11 cellular contexts compared by ENCODE assay signal in the genomic region with DNA sequence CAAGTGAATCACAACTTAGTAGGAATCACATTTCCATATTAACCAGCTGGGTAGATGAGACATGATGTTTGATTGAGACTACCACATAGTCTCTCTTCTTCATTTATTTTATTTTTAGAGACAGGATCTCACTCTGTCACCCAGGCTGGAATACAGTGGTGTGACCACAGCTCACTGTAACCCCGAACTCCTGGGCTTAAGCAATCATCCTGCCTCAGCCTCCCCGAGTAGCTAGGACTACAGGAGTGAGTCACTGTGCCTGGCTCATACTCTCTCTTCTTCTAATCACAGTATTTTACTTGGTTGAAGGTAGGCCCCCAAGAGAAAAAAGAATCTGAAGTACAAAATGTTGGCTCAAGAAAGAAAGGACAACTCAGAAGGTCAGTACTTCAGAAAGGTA.
A peak's percentile ranks its signal among the peaks of the same experiment; 100 is the strongest.
DNase-seq lines count a peak whose midpoint lies in the region; ATAC-seq and TF ChIP-seq lines count a peak whose summit lies in the region.
"Had no signal": no experiment of that assay in that cellular context is flagged by ENCODE, and none has a peak within 500 bp of the region (broad histone marks: within the 10 kb centered on the region; RNA-seq: fewer than 3 reads in every experiment).

No MANE protein-coding gene starts in this region.

- H3K4me3 ChIP-seq in AG09309 (ENCODE audit: control insufficient read depth, low read depth, low read length) (no peak overlapping the region), thyroid gland (replicated peaks in 1 of 3) (no peak overlapping the region)

- DNase-seq in AG09309 (ENCODE audit: low read depth) (peak; percentile 32), ELR (ENCODE audit: low read depth) (peak; percentile 69), memory B cell (ENCODE audit: low spot score in 2 of 2) (no peak), left ventricle myocardium superior (no peak), thyroid gland (no peak), NCI-H524 (lab: John Stamatoyannopoulos, UW) (no peak)
- DNase-seq in activated T-cell treated with anti-CD3 and anti-CD28 coated beads, Interleukin-2, amount 50 U/mL, for 72 hours, result peak; percentile 18 to 26
- DNase-seq: NCI-H226 had no signal

- peaks cover 5 to 8% of the 10 kb centered on the region in 2 donors for H3K36me3 ChIP-seq in thyroid gland

- peak overlapping the region; percentile 32 for H3K27ac Mint-ChIP-seq in activated T-cell treated with anti-CD3 and anti-CD28 coated beads, Interleukin-2, amount 50 U/mL, for 72 hours
- peak overlapping the region; percentile 91 for H3K27ac Mint-ChIP-seq in memory B cell
- H3K27ac Mint-ChIP-seq: WTC11 had no signal

- no peaks in the 10 kb centered on the region for H3K27me3 ChIP-seq in thyroid gland

- no peaks in the 10 kb centered on the region for H3K4me1 ChIP-seq in thyroid gland

- peaks cover 63% of the 10 kb centered on the region for H3K4me1 Mint-ChIP-seq in activated T-cell treated with anti-CD3 and anti-CD28 coated beads, Interleukin-2, amount 50 U/mL, for 72 hours (ENCODE audit: low read depth)
- H3K4me1 Mint-ChIP-seq in memory B cell, result peaks cover 9% of the 10 kb centered on the region

- 84 to 88% methylated on average over 2 of the region's 2 CpGs for WGBS in thyroid gland, 2 donors

- H3K9me3 ChIP-seq in thyroid gland, result no peaks in the 10 kb centered on the region

- no peak for TF ChIP-seq CTCF in AG09309 (IDR thresholded peaks at IDR 0.05; ENCODE audit: control insufficient read depth, insufficient read depth, low read depth, low read length, missing control alignments)
- TF ChIP-seq CTCF in thyroid gland (IDR thresholded peaks at IDR 0.05), result no peak

- H3K9me3 Mint-ChIP-seq in activated T-cell treated with anti-CD3 and anti-CD28 coated beads, Interleukin-2, amount 50 U/mL, for 72 hours, result peaks cover 0 to 2% of the 10 kb centered on the region in 2 donors
- H3K9me3 Mint-ChIP-seq in memory B cell, result no peaks in the 10 kb centered on the region

- H3K4me3 Mint-ChIP-seq in activated T-cell treated with anti-CD3 and anti-CD28 coated beads, Interleukin-2, amount 50 U/mL, for 72 hours, result no peak overlapping the region
- H3K4me3 Mint-ChIP-seq in memory B cell, result no peak overlapping the region
- H3K4me3 Mint-ChIP-seq: WTC11 had no signal

- peak; percentile 55 to 57 for ATAC-seq in activated T-cell treated with anti-CD3 and anti-CD28 coated beads, Interleukin-2, amount 50 U/mL, for 72 hours (replicated peaks in 1 of 2)
- no peak for ATAC-seq in memory B cell (ENCODE audit: low read depth)
- no peak for ATAC-seq in left ventricle myocardium superior
- ATAC-seq in GM18907 (IDR thresholded peaks at IDR 0.05; ENCODE audit: unreplicated experiment), result no peak
- ATAC-seq: WTC11 had no signal

- H3K27ac ChIP-seq in thyroid gland, result no peak overlapping the region
- H3K27ac ChIP-seq: epithelial cell of prostate had no signal

- intact Hi-C loops in left ventricle myocardium superior (cut with micrococcal nuclease), result no loop called here
- intact Hi-C loops in thyroid gland (cut with DNase I), result no loop called here

- no peaks in the 10 kb centered on the region for H3K27me3 Mint-ChIP-seq in activated T-cell treated with anti-CD3 and anti-CD28 coated beads, Interleukin-2, amount 50 U/mL, for 72 hours (ENCODE audit: low read depth)
- H3K27me3 Mint-ChIP-seq in memory B cell, result no peaks in the 10 kb centered on the region

- no peak for TF ChIP-seq POLR2A in thyroid gland (IDR thresholded peaks at IDR 0.05)

- peaks cover 5 to 7% of the 10 kb centered on the region in 2 donors for H3K36me3 Mint-ChIP-seq in activated T-cell treated with anti-CD3 and anti-CD28 coated beads, Interleukin-2, amount 50 U/mL, for 72 hours (ENCODE audit: insufficient read depth in 2 of 2)
- peaks cover 16% of the 10 kb centered on the region for H3K36me3 Mint-ChIP-seq in memory B cell

Comparison
In these comparisons a context has a peak if more than half of its experiments do, and no peak if none do; other contexts are left out.
1. DNase-seq: peak in AG09309 (single experiment), ELR (single experiment) and activated T-cell treated with anti-CD3 and anti-CD28 coated beads, Interleukin-2, amount 50 U/mL, for 72 hours (2 of 2); none in memory B cell (0 of 2), left ventricle myocardium superior (single experiment), thyroid gland (0 of 2) and NCI-H524 (0 of 2).
2. ATAC-seq: peak in activated T-cell treated with anti-CD3 and anti-CD28 coated beads, Interleukin-2, amount 50 U/mL, for 72 hours (2 of 2); none in memory B cell (single experiment), left ventricle myocardium superior (single experiment) and GM18907 (single experiment).